15 cellular contexts compared by ENCODE assay signal in genomic region chr17:17129466-17129865, GRCh38.
DNase-seq lines count a peak whose midpoint lies in the region; ATAC-seq, FAIRE-seq and TF ChIP-seq lines count a peak whose summit lies in the region.
"Had no signal": no experiment of that assay in that cellular context is flagged by ENCODE, and none has a peak within 500 bp of the region (broad histone marks: within the 10 kb centered on the region; RNA-seq: fewer than 3 reads in every experiment).

No MANE protein-coding gene starts in this region.

- no peaks in the 10 kb centered on the region for H3K27me3 ChIP-seq in bronchial epithelial cell (ENCODE audit: control insufficient read depth, insufficient read depth, low read length)
- H3K27me3 ChIP-seq in psoas muscle (ENCODE audit: insufficient read depth in 3 of 3, low read length in 2 of 3): no peaks in the 10 kb centered on the region

- peak; percentile 53 for DNase-seq in NCI-H2029 (lab: John Stamatoyannopoulos, UW)
- DNase-seq in NCI-H2029 treated with DMSO at 0.1 percent for 48 hours (lab: John Stamatoyannopoulos, UW): no peak
- DNase-seq in NCI-H2171 (lab: John Stamatoyannopoulos, UW): peak; percentile 27
- DNase-seq in bronchial epithelial cell (ENCODE audit: low read depth): peak; percentile 67
- peak; percentile 50 to 78 for DNase-seq in psoas muscle
- no peak for DNase-seq in cerebellum (ENCODE audit: low spot score)
- DNase-seq in GM10248 (ENCODE audit: extremely low spot score): no peak
- DNase-seq: activated B cell treated with CpG ODN at 0.5 μM for 24 hours; activated naive CD4-positive, alpha-beta T cell treated with anti-CD3 and anti-CD28 coated beads, Interleukin-2, amount 50 U/mL, for 16 hours; effector memory CD4-positive, alpha-beta T cell; NCI-H446; T-helper 1 cell had no signal

- peaks cover 58% of the 10 kb centered on the region for H3K4me1 ChIP-seq in psoas muscle

- WGBS in psoas muscle, 3 donors: 19 to 23% (median 22%) methylated on average over 4 of the region's 4 CpGs

- TF ChIP-seq CTCF in bronchial epithelial cell (IDR thresholded peaks at IDR 0.05; ENCODE audit: insufficient read depth, low read length, severe bottlenecking) (no peak), psoas muscle (IDR thresholded peaks at IDR 0.05) (no peak), GM10248 (IDR thresholded peaks at IDR 0.05; ENCODE audit: control extremely low read depth, extremely low read depth, low read depth, missing control alignments) (no peak)

- no peaks in the 10 kb centered on the region for H3K9me3 ChIP-seq in psoas muscle

- intact Hi-C loops in psoas muscle (cut with DNase I): loop anchor here in 1 of 2 donors (10.0 kb wide), 1 partner anchor 125 kb away; no protein-coding TSS in a partner anchor

- POLR2A ChIA-PET in GM10248 (lab: Yijun Ruan, JAX): interaction anchor here (0.6 kb wide), 1 partner anchor 84 kb away, joined by 3 read pairs; no protein-coding TSS in a partner anchor

- no peak overlapping the region for H3K4me3 ChIP-seq in bronchial epithelial cell (ENCODE audit: low read depth, low read length)
- H3K4me3 ChIP-seq in psoas muscle: no peak overlapping the region

- peak overlapping the region; percentile 41 for H3K27ac ChIP-seq in psoas muscle

- CTCF ChIA-PET in GM10248 (lab: Yijun Ruan, JAX): interaction anchor here (1.0 to 2.3 kb wide), 3 partner anchors 9 to 12 kb away, joined by 4 to 13 read pairs (median 7); no protein-coding TSS in a partner anchor

- no peak for FAIRE-seq in bronchial epithelial cell (lab: Jason Lieb, UNC)
- FAIRE-seq: GM19239 had no signal

- peak; percentile 81 to 93 (median 88) for ATAC-seq in psoas muscle
- no peak for ATAC-seq in GM21528 (IDR thresholded peaks at IDR 0.05; ENCODE audit: low FRiP score, unreplicated experiment)
- ATAC-seq: Panc1 had no signal

- H3K36me3 ChIP-seq in bronchial epithelial cell (ENCODE audit: control insufficient read depth, insufficient read depth, low read length): peaks cover 32% of the 10 kb centered on the region
- H3K36me3 ChIP-seq in psoas muscle (ENCODE audit: insufficient read depth in 1 of 2, low read depth in 1 of 2): peaks cover 6 to 59% of the 10 kb centered on the region in 2 donors

Comparison
In these comparisons a context has a peak if more than half of its experiments do, and no peak if none do; other contexts are left out.
1. DNase-seq: peak in NCI-H2029 (single experiment), NCI-H2171 (single experiment), bronchial epithelial cell (single experiment) and psoas muscle (2 of 2); none in NCI-H2029 treated with DMSO at 0.1 percent for 48 hours (single experiment), cerebellum (single experiment) and GM10248 (single experiment).